Comparison of ENCODE assay signal across 14 cellular contexts in the genomic region with DNA sequence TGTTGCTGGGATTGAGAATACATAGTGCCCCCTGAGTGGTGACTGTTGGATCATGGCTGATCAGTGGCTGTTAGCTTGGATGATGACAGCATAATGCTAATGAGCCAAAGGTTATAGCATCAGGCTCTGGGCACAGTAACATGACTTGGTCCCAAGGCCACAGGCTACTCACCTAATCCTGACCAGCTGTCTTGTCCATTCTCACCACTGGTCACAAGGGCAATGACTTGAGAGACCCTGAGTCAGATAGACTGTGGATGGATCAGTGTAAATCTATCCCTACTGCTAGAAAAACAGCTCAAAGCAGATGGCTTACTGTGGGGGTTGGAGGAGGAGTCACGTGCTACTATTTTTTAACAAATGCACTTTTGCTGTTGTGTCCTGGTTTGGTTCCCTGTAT.
A peak's percentile ranks its signal among the peaks of the same experiment; 100 is the strongest.
DNase-seq lines count a peak whose midpoint lies in the region; ATAC-seq, FAIRE-seq and TF ChIP-seq lines count a peak whose summit lies in the region.
"Had no signal": no experiment of that assay in that cellular context is flagged by ENCODE, and none has a peak within 500 bp of the region (broad histone marks: within the 10 kb centered on the region; RNA-seq: fewer than 3 reads in every experiment).

No MANE protein-coding gene starts in this region.

- POLR2A ChIA-PET in A549 (lab: Yijun Ruan, JAX) = interaction anchor here (1.2 to 1.3 kb wide), 2 partner anchors 18 to 112 kb away, joined by 3 read pairs; no protein-coding TSS in a partner anchor

- no peaks in the 10 kb centered on the region for H3K27me3 ChIP-seq in sigmoid colon
- H3K27me3 ChIP-seq: right lobe of liver had no signal

- CTCF ChIA-PET in A549 (lab: Yijun Ruan, JAX) = interaction anchor here (1.2 to 1.7 kb wide), 4 partner anchors 56 to 207 kb away, joined by 3 to 5 read pairs (median 4); no protein-coding TSS in a partner anchor

- H3K9me3 ChIP-seq in A549 (no peaks in the 10 kb centered on the region), sigmoid colon (no peaks in the 10 kb centered on the region)
- H3K9me3 ChIP-seq: right lobe of liver had no signal

- H3K4me3 ChIP-seq in A549 (no peak overlapping the region), fibroblast of mammary gland (ENCODE audit: control insufficient read depth, low read depth, low read length) (no peak overlapping the region), sigmoid colon (no peak overlapping the region)
- H3K4me3 ChIP-seq: right lobe of liver had no signal

- intact Hi-C loops in sigmoid colon (cut with DNase I) = no loop called here

- H3K4me1 ChIP-seq in A549 (peaks cover 87% of the 10 kb centered on the region), sigmoid colon (peaks cover 0 to 50% (median 33%) of the 10 kb centered on the region in 4 donors)

- ATAC-seq in A549 (no peak), HG03095 (IDR thresholded peaks at IDR 0.05; ENCODE audit: unreplicated experiment) (no peak)

- WGBS in A549 (ENCODE audit: missing lambda C conversion rate) = 91% methylated on average over 1 of the region's 1 CpG
- WGBS in sigmoid colon, 2 donors = 84 to 91% methylated on average over 1 of the region's 1 CpG

- 0 out of 3 replicates have a peak overlapping the region, but pooled peaks have one; percentile 7 for H3K4me2 ChIP-seq in A549

- H3K27ac ChIP-seq in A549 = peak overlapping the region; percentile 79 to 92
- peak overlapping the region; percentile 29 to 66 (median 42) for H3K27ac ChIP-seq in sigmoid colon
- H3K27ac ChIP-seq: right lobe of liver had no signal

- DNase-seq in A549 (ENCODE audit: low read depth in 1 of 2, low spot score in 1 of 2) (no peak), RKO (ENCODE audit: low spot score) (peak; percentile 16), fibroblast of mammary gland (ENCODE audit: low read depth) (peak; percentile 89), sigmoid colon (no peak), GM19240 (ENCODE audit: insufficient read length, low spot score) (no peak), GM19239 (ENCODE audit: insufficient read length, low spot score) (no peak), epidermal melanocyte (ENCODE audit: insufficient read length, low spot score) (no peak)
- DNase-seq: amniotic stem cell, DMS79, NCI-H1417 treated with DMSO at 0.1 percent for 48 hours, right lobe of liver, SW 1271 had no signal

- no peaks in the 10 kb centered on the region for H3K36me3 ChIP-seq in sigmoid colon

- TF ChIP-seq EP300 in A549 (IDR thresholded peaks at IDR 0.05) = no peak
- TF ChIP-seq EP300 in sigmoid colon (IDR thresholded peaks at IDR 0.05) = no peak

- TF ChIP-seq CTCF in A549 (IDR thresholded peaks at IDR 0.05) = no peak
- no peak for TF ChIP-seq CTCF in fibroblast of mammary gland (conservative IDR thresholded peaks at IDR 0.05; ENCODE audit: control insufficient read depth, insufficient read depth, low read depth, low read length)
- no peak for TF ChIP-seq CTCF in sigmoid colon (IDR thresholded peaks at IDR 0.05)

- FAIRE-seq in A549 (lab: Jason Lieb, UNC) (no peak), GM19239 (lab: Jason Lieb, UNC) (no peak)
- FAIRE-seq: GM12891 had no signal

- TF ChIP-seq POLR2A in A549 (IDR thresholded peaks at IDR 0.05; ENCODE audit: low read length) (no peak), sigmoid colon (IDR thresholded peaks at IDR 0.05) (no peak)

- TF ChIP-seq RAD21 in A549 (conservative IDR thresholded peaks at IDR 0.05 in 1 of 2, IDR thresholded peaks at IDR 0.05 in 1 of 2) = no peak

TF ChIP-seq in A549, 52 proteins besides CTCF, POLR2A, EP300 and RAD21:
- TF ChIP-seq MYC (IDR thresholded peaks at IDR 0.05; ENCODE audit: borderline replicate concordance, low read length) (no peak), NFE2L2 (conservative IDR thresholded peaks at IDR 0.05; ENCODE audit: low read length) (no peak), RNF2 (IDR thresholded peaks at IDR 0.05; ENCODE audit: borderline replicate concordance, low read depth) (no peak), EHMT2 (IDR thresholded peaks at IDR 0.05; ENCODE audit: low read depth) (no peak), SMC3 (IDR thresholded peaks at IDR 0.05) (no peak), RFX5 (IDR thresholded peaks at IDR 0.05) (no peak)
- TF ChIP-seq, protein P1, sequence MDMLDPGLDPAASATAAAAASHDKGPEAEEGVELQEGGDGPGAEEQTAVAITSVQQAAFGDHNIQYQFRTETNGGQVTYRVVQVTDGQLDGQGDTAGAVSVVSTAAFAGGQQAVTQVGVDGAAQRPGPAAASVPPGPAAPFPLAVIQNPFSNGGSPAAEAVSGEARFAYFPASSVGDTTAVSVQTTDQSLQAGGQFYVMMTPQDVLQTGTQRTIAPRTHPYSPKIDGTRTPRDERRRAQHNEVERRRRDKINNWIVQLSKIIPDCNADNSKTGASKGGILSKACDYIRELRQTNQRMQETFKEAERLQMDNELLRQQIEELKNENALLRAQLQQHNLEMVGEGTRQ (IDR thresholded peaks at IDR 0.05) = no peak
- TF ChIP-seq, protein P2, sequence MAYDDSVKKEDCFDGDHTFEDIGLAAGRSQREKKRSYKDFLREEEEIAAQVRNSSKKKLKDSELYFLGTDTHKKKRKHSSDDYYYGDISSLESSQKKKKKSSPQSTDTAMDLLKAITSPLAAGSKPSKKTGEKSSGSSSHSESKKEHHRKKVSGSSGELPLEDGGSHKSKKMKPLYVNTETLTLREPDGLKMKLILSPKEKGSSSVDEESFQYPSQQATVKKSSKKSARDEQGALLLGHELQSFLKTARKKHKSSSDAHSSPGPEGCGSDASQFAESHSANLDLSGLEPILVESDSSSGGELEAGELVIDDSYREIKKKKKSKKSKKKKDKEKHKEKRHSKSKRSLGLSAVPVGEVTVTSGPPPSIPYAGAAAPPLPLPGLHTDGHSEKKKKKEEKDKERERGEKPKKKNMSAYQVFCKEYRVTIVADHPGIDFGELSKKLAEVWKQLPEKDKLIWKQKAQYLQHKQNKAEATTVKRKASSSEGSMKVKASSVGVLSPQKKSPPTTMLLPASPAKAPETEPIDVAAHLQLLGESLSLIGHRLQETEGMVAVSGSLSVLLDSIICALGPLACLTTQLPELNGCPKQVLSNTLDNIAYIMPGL (CRISPR knock-in tag; IDR thresholded peaks at IDR 0.05; ENCODE audit: borderline replicate concordance) = no peak

Comparison
In these comparisons a context has a peak if more than half of its experiments do, and no peak if none do; other contexts are left out.
1. DNase-seq: peak in RKO (single experiment) and fibroblast of mammary gland (single experiment); none in A549 (0 of 2), sigmoid colon (single experiment), GM19240 (single experiment), GM19239 (single experiment) and epidermal melanocyte (single experiment).